In genomic region chr2:236075802-236076201, GRCh38 we compare ENCODE assay signal across 27 cellular contexts.
"Had no signal": no experiment of that assay in that cellular context is flagged by ENCODE, and none has a peak within 500 bp of the region (broad histone marks: within the 10 kb centered on the region; RNA-seq: fewer than 3 reads in every experiment).

No MANE protein-coding gene starts in this region.

- H3K9me3 ChIP-seq: gastroesophageal sphincter, heart left ventricle, left lung, prostate gland, right atrium auricular region, sigmoid colon, spleen, testis, tibial artery had no signal

- H3K36me3 ChIP-seq: heart left ventricle, left lung, prostate gland, right atrium auricular region, sigmoid colon, spleen had no signal

- DNase-seq: dorsolateral prefrontal cortex; effector CD8-positive, alpha-beta T cell; endodermal cell; foreskin fibroblast; heart left ventricle; hippocampal formation; left cardiac atrium; mammary epithelial cell; mesendoderm; naive thymus-derived CD8-positive, alpha-beta T cell; nephron progenitor cell; nucleus accumbens; sigmoid colon; spleen; stimulated activated CD4-positive, alpha-beta T cell treated with anti-CD3 and anti-CD28 coated beads, Interleukin-4, amount 100 ng/mL, for 4 hours; stimulated activated naive CD8-positive, alpha-beta T cell treated with anti-CD3 and anti-CD28 coated beads, Interleukin-15, Interleukin-2, amounts not matched to agents 100 U/mL and 50 U/mL, for 24 hours; substantia nigra; testis; tibial artery had no signal

- H3K27ac ChIP-seq: dorsolateral prefrontal cortex, epithelial cell of prostate, gastroesophageal sphincter, heart left ventricle, left lung, prostate gland, right atrium auricular region, sigmoid colon, skin epidermis, spleen, testis, tibial artery had no signal

- ATAC-seq: esophagus mucosa; gastroesophageal sphincter; heart left ventricle; left cardiac atrium; left lung; naive thymus-derived CD8-positive, alpha-beta T cell; stimulated activated memory B cell treated with anti-CD40 and anti-IgM and Interleukin-4, amounts not matched to agents 10 μg/mL and 1 μg/mL and 100 μg/mL, for 72 hours; stimulated activated naive CD8-positive, alpha-beta T cell treated with anti-CD3 and anti-CD28 coated beads, Interleukin-15, Interleukin-2, amounts not matched to agents 100 U/mL and 50 U/mL, for 24 hours had no signal

- H3K4me1 ChIP-seq: gastroesophageal sphincter, heart left ventricle, left lung, right atrium auricular region, spleen, tibial artery had no signal

- H3K4me3 ChIP-seq: dorsolateral prefrontal cortex, gastroesophageal sphincter, heart left ventricle, left lung, prostate gland, right atrium auricular region, sigmoid colon, skin epidermis, spleen, testis, tibial artery had no signal

- H3K27me3 ChIP-seq: dorsolateral prefrontal cortex, gastroesophageal sphincter, heart left ventricle, left lung, right atrium auricular region, sigmoid colon, spleen, testis, tibial artery had no signal
